1 cellular context compared by ENCODE assay signal in genomic region chr10:129440247-129440646, GRCh38.
TF ChIP-seq lines count a peak whose summit lies in the region.

No MANE protein-coding gene starts in this region.

TF ChIP-seq in HEK293, 187 proteins besides CTCF, POLR2A, EP300 and RAD21 (continued from another document and continues in another):
- TF ChIP-seq SETDB1 (IDR thresholded peaks at IDR 0.05; ENCODE audit: insufficient read length, low read length) (no peak), ZNF639 (tag by site-specific recombination; IDR thresholded peaks at IDR 0.05) (peak; percentile 99), MEIS1 (CRISPR knock-in tag; IDR thresholded peaks at IDR 0.05; ENCODE audit: borderline replicate concordance) (no peak), ZBTB44 (tag by site-specific recombination; IDR thresholded peaks at IDR 0.05) (peak; percentile 55; the same call in 1 of the 2 replicates), SCRT1 (tag by site-specific recombination; IDR thresholded peaks at IDR 0.05; ENCODE audit: borderline replicate concordance) (peak; percentile 99), ZNF585B (tag by site-specific recombination; IDR thresholded peaks at IDR 0.05) (no peak), ZEB2 (tag by site-specific recombination; IDR thresholded peaks at IDR 0.05) (peak; percentile 82), ZNF175 (tag by site-specific recombination; IDR thresholded peaks at IDR 0.05) (no peak), ZNF362 (tag by site-specific recombination; IDR thresholded peaks at IDR 0.05) (no peak), IKZF3 (tag by site-specific recombination; IDR thresholded peaks at IDR 0.05) (peak; percentile 55; the same call in 1 of the 2 replicates), ZNF449 (tag by site-specific recombination; IDR thresholded peaks at IDR 0.05) (no peak), GFI1B (tag by site-specific recombination; IDR thresholded peaks at IDR 0.05) (peak; percentile 90; the same call in 1 of the 2 replicates), ZNF560 (tag by site-specific recombination; IDR thresholded peaks at IDR 0.05; ENCODE audit: borderline replicate concordance) (no peak), ZNF530 (tag by site-specific recombination; IDR thresholded peaks at IDR 0.05; ENCODE audit: low read depth) (no peak), ZNF133 (tag by site-specific recombination; IDR thresholded peaks at IDR 0.05) (no peak), ZNF658 (tag by site-specific recombination; IDR thresholded peaks at IDR 0.05) (no peak), ZNF501 (tag by site-specific recombination; IDR thresholded peaks at IDR 0.05) (no peak), ZNF416 (tag by site-specific recombination; IDR thresholded peaks at IDR 0.05) (no peak), ZNF704 (tag by site-specific recombination; IDR thresholded peaks at IDR 0.05) (no peak), ZNF324 (tag by site-specific recombination; IDR thresholded peaks at IDR 0.05) (peak; percentile 74; the same call in 1 of the 2 replicates), ZNF623 (tag by site-specific recombination; IDR thresholded peaks at IDR 0.05) (no peak; the same call in 1 of the 2 replicates), ZNF394 (tag by site-specific recombination; IDR thresholded peaks at IDR 0.05; ENCODE audit: borderline replicate concordance) (peak; percentile 44; the same call in 1 of the 2 replicates), WT1 (tag by site-specific recombination; IDR thresholded peaks at IDR 0.05) (peak; percentile 88), ZNF701 (tag by site-specific recombination; IDR thresholded peaks at IDR 0.05) (no peak), OSR2 (tag by site-specific recombination; IDR thresholded peaks at IDR 0.05) (peak; percentile 99), KLF16 (tag by site-specific recombination; IDR thresholded peaks at IDR 0.05) (peak; percentile 30; the same call in 1 of the 2 replicates), ZSCAN23 (tag by site-specific recombination; IDR thresholded peaks at IDR 0.05) (peak; percentile 95), TRIM28 (IDR thresholded peaks at IDR 0.05; ENCODE audit: borderline replicate concordance, low read length) (no peak), SP2 (tag by site-specific recombination; IDR thresholded peaks at IDR 0.05) (peak; percentile 50), ZNF239 (tag by site-specific recombination; IDR thresholded peaks at IDR 0.05) (0 out of 2 replicates have a peak, but pooled peaks have one; percentile 26), REST (tag by site-specific recombination; IDR thresholded peaks at IDR 0.05) (no peak), GLIS2 (tag by site-specific recombination; IDR thresholded peaks at IDR 0.05) (no peak; the same call in 1 of the 2 replicates), ZNF692 (tag by site-specific recombination; IDR thresholded peaks at IDR 0.05) (peak; percentile 81), ZBTB20 (tag by site-specific recombination; IDR thresholded peaks at IDR 0.05) (no peak), ZNF561 (tag by site-specific recombination; IDR thresholded peaks at IDR 0.05; ENCODE audit: borderline replicate concordance) (peak; percentile 81), MZF1 (tag by site-specific recombination; IDR thresholded peaks at IDR 0.05; ENCODE audit: borderline replicate concordance) (peak; percentile 62; the same call in 1 of the 2 replicates), SP7 (tag by site-specific recombination; IDR thresholded peaks at IDR 0.05) (peak; percentile 76), KLF17 (tag by site-specific recombination; IDR thresholded peaks at IDR 0.05) (peak; percentile 99), ZNF423 (tag by site-specific recombination; IDR thresholded peaks at IDR 0.05) (peak; percentile 88), ZNF610 (tag by site-specific recombination; IDR thresholded peaks at IDR 0.05; ENCODE audit: borderline replicate concordance) (peak; percentile 55; the same call in 1 of the 2 replicates), ZNF785 (tag by site-specific recombination; IDR thresholded peaks at IDR 0.05) (no peak), ZFP3 (tag by site-specific recombination; IDR thresholded peaks at IDR 0.05; ENCODE audit: low read depth) (no peak), ZNF433 (tag by site-specific recombination; IDR thresholded peaks at IDR 0.05; ENCODE audit: low read depth) (no peak), BCL11A (tag by site-specific recombination; IDR thresholded peaks at IDR 0.05; ENCODE audit: low read depth) (peak; percentile 89), OVOL3 (tag by site-specific recombination; IDR thresholded peaks at IDR 0.05) (peak; percentile 99), ZNF169 (tag by site-specific recombination; IDR thresholded peaks at IDR 0.05) (no peak), REPIN1 (tag by site-specific recombination; IDR thresholded peaks at IDR 0.05; ENCODE audit: low read depth) (0 out of 2 replicates have a peak, but pooled peaks have one; percentile 6), KLF7 (tag by site-specific recombination; IDR thresholded peaks at IDR 0.05; ENCODE audit: borderline replicate concordance) (peak; percentile 70; the same call in 1 of the 2 replicates), ZNF366 (tag by site-specific recombination; conservative IDR thresholded peaks at IDR 0.05) (peak; percentile 59; the same call in 1 of the 2 replicates), INSM2 (tag by site-specific recombination; IDR thresholded peaks at IDR 0.05) (peak; percentile 98), ELK4 (IDR thresholded peaks at IDR 0.05; ENCODE audit: borderline replicate concordance, low read depth, low read length) (no peak), ZNF677 (tag by site-specific recombination; IDR thresholded peaks at IDR 0.05) (no peak)
